1 cellular context compared by ENCODE assay signal in the genomic region with DNA sequence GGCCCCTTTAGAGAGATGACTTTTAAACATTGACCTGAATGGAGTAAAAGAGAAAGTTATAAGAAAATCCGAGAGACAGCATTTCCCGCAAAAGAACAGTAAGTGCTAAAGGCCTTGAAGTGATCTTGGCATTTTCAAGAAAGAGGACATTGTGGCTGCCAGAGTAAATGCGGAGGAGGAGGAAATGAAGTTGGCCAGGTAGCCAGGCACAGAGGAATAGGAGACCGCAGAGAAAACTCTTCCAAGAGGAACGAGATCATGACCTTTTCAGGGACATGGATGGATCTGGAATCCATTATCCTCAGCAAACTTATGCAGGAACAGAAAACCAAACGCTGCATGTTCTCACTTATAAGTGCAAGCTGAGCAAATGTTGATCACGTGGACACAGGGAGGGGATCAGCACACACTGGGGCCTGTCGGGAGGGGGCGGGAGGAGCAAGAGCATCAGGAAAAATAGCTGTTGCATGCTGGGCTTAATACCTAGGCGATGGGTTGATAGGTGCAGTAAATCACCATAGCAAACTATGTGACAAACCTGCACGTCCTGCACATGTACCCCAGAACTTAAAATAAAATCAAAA.
TF ChIP-seq lines count a peak whose summit lies in the region.

No MANE protein-coding gene starts in this region.

TF ChIP-seq in GM23338, 12 proteins besides CTCF, POLR2A, EP300 and RAD21:
- TF ChIP-seq, protein P1, sequence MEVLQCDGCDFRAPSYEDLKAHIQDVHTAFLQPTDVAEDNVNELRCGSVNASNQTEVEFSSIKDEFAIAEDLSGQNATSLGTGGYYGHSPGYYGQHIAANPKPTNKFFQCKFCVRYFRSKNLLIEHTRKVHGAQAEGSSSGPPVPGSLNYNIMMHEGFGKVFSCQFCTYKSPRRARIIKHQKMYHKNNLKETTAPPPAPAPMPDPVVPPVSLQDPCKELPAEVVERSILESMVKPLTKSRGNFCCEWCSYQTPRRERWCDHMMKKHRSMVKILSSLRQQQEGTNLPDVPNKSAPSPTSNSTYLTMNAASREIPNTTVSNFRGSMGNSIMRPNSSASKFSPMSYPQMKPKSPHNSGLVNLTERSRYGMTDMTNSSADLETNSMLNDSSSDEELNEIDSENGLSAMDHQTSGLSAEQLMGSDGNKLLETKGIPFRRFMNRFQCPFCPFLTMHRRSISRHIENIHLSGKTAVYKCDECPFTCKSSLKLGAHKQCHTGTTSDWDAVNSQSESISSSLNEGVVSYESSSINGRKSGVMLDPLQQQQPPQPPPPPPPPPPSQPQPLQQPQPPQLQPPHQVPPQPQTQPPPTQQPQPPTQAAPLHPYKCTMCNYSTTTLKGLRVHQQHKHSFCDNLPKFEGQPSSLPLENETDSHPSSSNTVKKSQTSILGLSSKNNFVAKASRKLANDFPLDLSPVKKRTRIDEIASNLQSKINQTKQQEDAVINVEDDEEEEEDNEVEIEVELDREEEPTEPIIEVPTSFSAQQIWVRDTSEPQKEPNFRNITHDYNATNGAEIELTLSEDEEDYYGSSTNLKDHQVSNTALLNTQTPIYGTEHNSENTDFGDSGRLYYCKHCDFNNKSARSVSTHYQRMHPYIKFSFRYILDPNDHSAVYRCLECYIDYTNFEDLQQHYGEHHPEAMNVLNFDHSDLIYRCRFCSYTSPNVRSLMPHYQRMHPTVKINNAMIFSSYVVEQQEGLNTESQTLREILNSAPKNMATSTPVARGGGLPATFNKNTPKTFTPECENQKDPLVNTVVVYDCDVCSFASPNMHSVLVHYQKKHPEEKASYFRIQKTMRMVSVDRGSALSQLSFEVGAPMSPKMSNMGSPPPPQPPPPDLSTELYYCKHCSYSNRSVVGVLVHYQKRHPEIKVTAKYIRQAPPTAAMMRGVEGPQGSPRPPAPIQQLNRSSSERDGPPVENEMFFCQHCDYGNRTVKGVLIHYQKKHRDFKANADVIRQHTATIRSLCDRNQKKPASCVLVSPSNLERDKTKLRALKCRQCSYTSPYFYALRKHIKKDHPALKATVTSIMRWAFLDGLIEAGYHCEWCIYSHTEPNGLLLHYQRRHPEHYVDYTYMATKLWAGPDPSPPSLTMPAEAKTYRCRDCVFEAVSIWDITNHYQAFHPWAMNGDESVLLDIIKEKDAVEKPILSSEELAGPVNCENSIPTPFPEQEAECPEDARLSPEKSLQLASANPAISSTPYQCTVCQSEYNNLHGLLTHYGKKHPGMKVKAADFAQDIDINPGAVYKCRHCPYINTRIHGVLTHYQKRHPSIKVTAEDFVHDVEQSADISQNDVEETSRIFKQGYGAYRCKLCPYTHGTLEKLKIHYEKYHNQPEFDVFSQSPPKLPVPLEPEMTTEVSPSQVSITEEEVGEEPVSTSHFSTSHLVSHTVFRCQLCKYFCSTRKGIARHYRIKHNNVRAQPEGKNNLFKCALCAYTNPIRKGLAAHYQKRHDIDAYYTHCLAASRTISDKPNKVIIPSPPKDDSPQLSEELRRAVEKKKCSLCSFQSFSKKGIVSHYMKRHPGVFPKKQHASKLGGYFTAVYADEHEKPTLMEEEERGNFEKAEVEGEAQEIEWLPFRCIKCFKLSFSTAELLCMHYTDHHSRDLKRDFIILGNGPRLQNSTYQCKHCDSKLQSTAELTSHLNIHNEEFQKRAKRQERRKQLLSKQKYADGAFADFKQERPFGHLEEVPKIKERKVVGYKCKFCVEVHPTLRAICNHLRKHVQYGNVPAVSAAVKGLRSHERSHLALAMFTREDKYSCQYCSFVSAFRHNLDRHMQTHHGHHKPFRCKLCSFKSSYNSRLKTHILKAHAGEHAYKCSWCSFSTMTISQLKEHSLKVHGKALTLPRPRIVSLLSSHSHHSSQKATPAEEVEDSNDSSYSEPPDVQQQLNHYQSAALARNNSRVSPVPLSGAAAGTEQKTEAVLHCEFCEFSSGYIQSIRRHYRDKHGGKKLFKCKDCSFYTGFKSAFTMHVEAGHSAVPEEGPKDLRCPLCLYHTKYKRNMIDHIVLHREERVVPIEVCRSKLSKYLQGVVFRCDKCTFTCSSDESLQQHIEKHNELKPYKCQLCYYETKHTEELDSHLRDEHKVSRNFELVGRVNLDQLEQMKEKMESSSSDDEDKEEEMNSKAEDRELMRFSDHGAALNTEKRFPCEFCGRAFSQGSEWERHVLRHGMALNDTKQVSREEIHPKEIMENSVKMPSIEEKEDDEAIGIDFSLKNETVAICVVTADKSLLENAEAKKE (CRISPR knock-in tag; IDR thresholded peaks at IDR 0.05), result no peak
- TF ChIP-seq EZH2 (IDR thresholded peaks at IDR 0.05; ENCODE audit: low read depth, unreplicated experiment) (no peak), ZNF114 (CRISPR knock-in tag; IDR thresholded peaks at IDR 0.05) (no peak), JUNB (IDR thresholded peaks at IDR 0.05; ENCODE audit: unreplicated experiment) (no peak), POLR2AphosphoS5 (IDR thresholded peaks at IDR 0.05; ENCODE audit: low read depth) (no peak), STAT1 (IDR thresholded peaks at IDR 0.05; ENCODE audit: unreplicated experiment) (no peak), ZNF331 (CRISPR knock-in tag; IDR thresholded peaks at IDR 0.05; ENCODE audit: low read depth) (no peak)
- TF ChIP-seq, protein P2, sequence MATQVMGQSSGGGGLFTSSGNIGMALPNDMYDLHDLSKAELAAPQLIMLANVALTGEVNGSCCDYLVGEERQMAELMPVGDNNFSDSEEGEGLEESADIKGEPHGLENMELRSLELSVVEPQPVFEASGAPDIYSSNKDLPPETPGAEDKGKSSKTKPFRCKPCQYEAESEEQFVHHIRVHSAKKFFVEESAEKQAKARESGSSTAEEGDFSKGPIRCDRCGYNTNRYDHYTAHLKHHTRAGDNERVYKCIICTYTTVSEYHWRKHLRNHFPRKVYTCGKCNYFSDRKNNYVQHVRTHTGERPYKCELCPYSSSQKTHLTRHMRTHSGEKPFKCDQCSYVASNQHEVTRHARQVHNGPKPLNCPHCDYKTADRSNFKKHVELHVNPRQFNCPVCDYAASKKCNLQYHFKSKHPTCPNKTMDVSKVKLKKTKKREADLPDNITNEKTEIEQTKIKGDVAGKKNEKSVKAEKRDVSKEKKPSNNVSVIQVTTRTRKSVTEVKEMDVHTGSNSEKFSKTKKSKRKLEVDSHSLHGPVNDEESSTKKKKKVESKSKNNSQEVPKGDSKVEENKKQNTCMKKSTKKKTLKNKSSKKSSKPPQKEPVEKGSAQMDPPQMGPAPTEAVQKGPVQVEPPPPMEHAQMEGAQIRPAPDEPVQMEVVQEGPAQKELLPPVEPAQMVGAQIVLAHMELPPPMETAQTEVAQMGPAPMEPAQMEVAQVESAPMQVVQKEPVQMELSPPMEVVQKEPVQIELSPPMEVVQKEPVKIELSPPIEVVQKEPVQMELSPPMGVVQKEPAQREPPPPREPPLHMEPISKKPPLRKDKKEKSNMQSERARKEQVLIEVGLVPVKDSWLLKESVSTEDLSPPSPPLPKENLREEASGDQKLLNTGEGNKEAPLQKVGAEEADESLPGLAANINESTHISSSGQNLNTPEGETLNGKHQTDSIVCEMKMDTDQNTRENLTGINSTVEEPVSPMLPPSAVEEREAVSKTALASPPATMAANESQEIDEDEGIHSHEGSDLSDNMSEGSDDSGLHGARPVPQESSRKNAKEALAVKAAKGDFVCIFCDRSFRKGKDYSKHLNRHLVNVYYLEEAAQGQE (IDR thresholded peaks at IDR 0.05; ENCODE audit: unreplicated experiment), result no peak
- TF ChIP-seq, protein P3, sequence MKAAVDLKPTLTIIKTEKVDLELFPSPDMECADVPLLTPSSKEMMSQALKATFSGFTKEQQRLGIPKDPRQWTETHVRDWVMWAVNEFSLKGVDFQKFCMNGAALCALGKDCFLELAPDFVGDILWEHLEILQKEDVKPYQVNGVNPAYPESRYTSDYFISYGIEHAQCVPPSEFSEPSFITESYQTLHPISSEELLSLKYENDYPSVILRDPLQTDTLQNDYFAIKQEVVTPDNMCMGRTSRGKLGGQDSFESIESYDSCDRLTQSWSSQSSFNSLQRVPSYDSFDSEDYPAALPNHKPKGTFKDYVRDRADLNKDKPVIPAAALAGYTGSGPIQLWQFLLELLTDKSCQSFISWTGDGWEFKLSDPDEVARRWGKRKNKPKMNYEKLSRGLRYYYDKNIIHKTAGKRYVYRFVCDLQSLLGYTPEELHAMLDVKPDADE (IDR thresholded peaks at IDR 0.05), result no peak
